9 cellular contexts compared by ENCODE assay signal in genomic region chr19:7830272-7830771, GRCh38. TPM values are rescaled to one million over a fixed set of nuclear protein-coding genes. Genes with fewer than 3 reads are reported as not detected.
A peak's percentile ranks its signal among the peaks of the same experiment; 100 is the strongest.
DNase-seq lines count a peak whose midpoint lies in the region; ATAC-seq and TF ChIP-seq lines count a peak whose summit lies in the region.
"Had no signal": no experiment of that assay in that cellular context is flagged by ENCODE, and none has a peak within 500 bp of the region (broad histone marks: within the 10 kb centered on the region; RNA-seq: fewer than 3 reads in every experiment).

No MANE protein-coding gene starts in this region.

- CTCF ChIA-PET in CD8-positive, alpha-beta memory T cell (lab: Charles Lee) = interaction anchor here (2.1 kb wide), 1 partner anchor 39 kb away, joined by 10 read pairs; no protein-coding TSS in a partner anchor

- no peaks in the 10 kb centered on the region for H3K27me3 ChIP-seq in CD8-positive, alpha-beta memory T cell (ENCODE audit: insufficient read depth, low read length, poor library complexity, severe bottlenecking)
- H3K27me3 ChIP-seq in neural progenitor cell = peaks cover 38% of the 10 kb centered on the region

- peaks cover 17% of the 10 kb centered on the region for H3K4me1 ChIP-seq in CD8-positive, alpha-beta memory T cell (ENCODE audit: insufficient read depth, low read length)
- H3K4me1 ChIP-seq in neural progenitor cell = no peaks in the 10 kb centered on the region

- POLR2A ChIA-PET in CD8-positive, alpha-beta memory T cell (lab: Charles Lee) = interaction anchor here (1.0 kb wide), 1 partner anchor 25 kb away, joined by 4 read pairs; no protein-coding TSS in a partner anchor

- peaks cover 13 to 28% (median 23%) of the 10 kb centered on the region in 3 donors for H3K4me1 Mint-ChIP-seq in CD8-positive, alpha-beta memory T cell
- peaks cover 21 to 24% of the 10 kb centered on the region in 2 donors for H3K4me1 Mint-ChIP-seq in effector memory CD8-positive, alpha-beta T cell (ENCODE audit: low read depth in 2 of 2)
- H3K4me1 Mint-ChIP-seq in neural progenitor cell = peaks cover 18% of the 10 kb centered on the region

- no peaks in the 10 kb centered on the region for H3K9me3 Mint-ChIP-seq in CD8-positive, alpha-beta memory T cell
- H3K9me3 Mint-ChIP-seq in effector memory CD8-positive, alpha-beta T cell = no peaks in the 10 kb centered on the region
- no peaks in the 10 kb centered on the region for H3K9me3 Mint-ChIP-seq in neural progenitor cell

- H3K36me3 Mint-ChIP-seq in CD8-positive, alpha-beta memory T cell = no peaks in the 10 kb centered on the region
- peaks cover 18% of the 10 kb centered on the region for H3K36me3 Mint-ChIP-seq in effector memory CD8-positive, alpha-beta T cell (ENCODE audit: insufficient read depth)
- H3K36me3 Mint-ChIP-seq in neural progenitor cell = no peaks in the 10 kb centered on the region

- no peak for ATAC-seq in effector memory CD8-positive, alpha-beta T cell (replicated peaks)
- ATAC-seq in GM18858 (IDR thresholded peaks at IDR 0.05; ENCODE audit: unreplicated experiment) (no peak), GM18868 (IDR thresholded peaks at IDR 0.05; ENCODE audit: unreplicated experiment) (no peak)

- H3K27me3 Mint-ChIP-seq in CD8-positive, alpha-beta memory T cell = no peaks in the 10 kb centered on the region
- H3K27me3 Mint-ChIP-seq in effector memory CD8-positive, alpha-beta T cell = no peaks in the 10 kb centered on the region
- peaks cover 12% of the 10 kb centered on the region for H3K27me3 Mint-ChIP-seq in neural progenitor cell (ENCODE audit: insufficient read depth, low read depth)

- H3K4me3 ChIP-seq in CD8-positive, alpha-beta memory T cell (ENCODE audit: low read length) = peak overlapping the region; percentile 26
- peak overlapping the region; percentile 61 for H3K4me3 ChIP-seq in LNCaP clone FGC (ENCODE audit: low read depth, low read length)
- peak overlapping the region; percentile 81 for H3K4me3 ChIP-seq in neural progenitor cell

- TF ChIP-seq CTCF in LNCaP clone FGC (IDR thresholded peaks at IDR 0.05; ENCODE audit: control insufficient read depth, extremely low read depth, insufficient read depth) = no peak
- no peak for TF ChIP-seq CTCF in neural progenitor cell (IDR thresholded peaks at IDR 0.05)
- no peak for TF ChIP-seq CTCF in GM13977 (IDR thresholded peaks at IDR 0.05; ENCODE audit: extremely low read depth, insufficient read depth, missing control alignments)

- peak overlapping the region; percentile 9 for H3K27ac ChIP-seq in CD8-positive, alpha-beta memory T cell (ENCODE audit: low read depth, low read length)
- no peak overlapping the region for H3K27ac ChIP-seq in neural progenitor cell

- no peak overlapping the region for H3K9ac ChIP-seq in neural progenitor cell

- H4K20me1 ChIP-seq in neural progenitor cell (ENCODE audit: low read depth) = peaks cover 5% of the 10 kb centered on the region

- peak in 1 of 5 donors; percentile 59 for DNase-seq in CD8-positive, alpha-beta memory T cell
- DNase-seq in LNCaP clone FGC (ENCODE audit: low read depth) (no peak), neural progenitor cell (ENCODE audit: low spot score) (no peak), GM13977 (ENCODE audit: low spot score) (no peak), iPS-NIHi7 (ENCODE audit: extremely low spot score) (no peak)
- DNase-seq in effector memory CD8-positive, alpha-beta T cell = no peak

- H3K79me2 ChIP-seq in neural progenitor cell (ENCODE audit: low read depth) = no peaks in the 10 kb centered on the region

- in situ Hi-C loops in GM13977 (cut with MboI; ENCODE audit: low pct_unique_long_range_greater_than_20kb, low sequenced_read_pairs, unreplicated experiment) = no loop called here

- peak overlapping the region in 6 of 7 donors; percentile 79 to 89 (median 84) for H3K4me3 Mint-ChIP-seq in CD8-positive, alpha-beta memory T cell
- peak overlapping the region; percentile 82 to 84 for H3K4me3 Mint-ChIP-seq in effector memory CD8-positive, alpha-beta T cell
- peak overlapping the region; percentile 87 for H3K4me3 Mint-ChIP-seq in neural progenitor cell

- peak overlapping the region in 1 of 8 donors; percentile 65 for H3K27ac Mint-ChIP-seq in CD8-positive, alpha-beta memory T cell
- H3K27ac Mint-ChIP-seq in effector memory CD8-positive, alpha-beta T cell = peak overlapping the region in 1 of 2 donors; percentile 82
- H3K27ac Mint-ChIP-seq in neural progenitor cell = no peak overlapping the region

- no peaks in the 10 kb centered on the region for H3K36me3 ChIP-seq in CD8-positive, alpha-beta memory T cell (ENCODE audit: insufficient read depth, low read length)
- H3K36me3 ChIP-seq in neural progenitor cell = no peaks in the 10 kb centered on the region

- no peaks in the 10 kb centered on the region for H3K9me3 ChIP-seq in CD8-positive, alpha-beta memory T cell (ENCODE audit: low read length)
- H3K9me3 ChIP-seq in neural progenitor cell (ENCODE audit: low read depth) = no peaks in the 10 kb centered on the region

- H2AFZ ChIP-seq in neural progenitor cell (replicated peaks) = no peak overlapping the region

- no peaks in the 10 kb centered on the region for H3F3A ChIP-seq in neural progenitor cell (ENCODE audit: low read depth)

- peak overlapping the region; percentile 97 for H3K4me2 ChIP-seq in neural progenitor cell

RNA-seq across cellular contexts. Expression of gene EVI5L, which starts 0.3 kb away (rescaled TPM):
- 1 to 10 TPM; 6.7 to 7.4 TPM for total RNA-seq in CD8-positive, alpha-beta memory T cell
- polyA plus RNA-seq in CD8-positive, alpha-beta memory T cell = 2.9 TPM
- 4.1 and 13.5 TPM in 2 replicates for total RNA-seq in neural progenitor cell (ENCODE audit: low replicate concordance)

RNA-seq across cellular contexts. Expression of gene PRR36, which starts 43.9 kb away (rescaled TPM):
- total RNA-seq in CD8-positive, alpha-beta memory T cell = not detected
- polyA plus RNA-seq in CD8-positive, alpha-beta memory T cell = not detected
- total RNA-seq in neural progenitor cell (ENCODE audit: low replicate concordance) = 0.07 and 2.8 TPM in 2 replicates

RNA-seq across cellular contexts. Expression of gene LRRC8E, which starts 58.0 kb away (rescaled TPM):
- total RNA-seq in CD8-positive, alpha-beta memory T cell = not detected
- not detected for polyA plus RNA-seq in CD8-positive, alpha-beta memory T cell
- total RNA-seq in neural progenitor cell (ENCODE audit: low replicate concordance) = 0.65 and 1.2 TPM in 2 replicates
- total RNA-seq: occipital lobe had no signal

Comparison
In these comparisons a context has a peak if more than half of its experiments do, and no peak if none do; other contexts are left out.
1. H3K4me3 ChIP-seq: peak in every context shown above with its lines; median percentile 81 in neural progenitor cell; 61 in LNCaP clone FGC; 26 in CD8-positive, alpha-beta memory T cell.